10 cellular contexts compared by ENCODE assay signal in genomic region chr14:24369463-24369862, GRCh38. TPM values are rescaled to one million over a fixed set of nuclear protein-coding genes. Genes with fewer than 3 reads are reported as not detected.
DNase-seq lines count a peak whose midpoint lies in the region; ATAC-seq and TF ChIP-seq lines count a peak whose summit lies in the region.
"Had no signal": no experiment of that assay in that cellular context is flagged by ENCODE, and none has a peak within 500 bp of the region (broad histone marks: within the 10 kb centered on the region; RNA-seq: fewer than 3 reads in every experiment).

No MANE protein-coding gene starts in this region.

- no peaks in the 10 kb centered on the region for H3K36me3 Mint-ChIP-seq in T-cell

- H3K36me3 ChIP-seq in BLaER1: peaks cover 46% of the 10 kb centered on the region
- no peaks in the 10 kb centered on the region for H3K36me3 ChIP-seq in rectal smooth muscle tissue (ENCODE audit: control insufficient read depth, insufficient read depth, low read length)

- DNase-seq in T-cell (no peak), fibroblast of the aortic adventitia (ENCODE audit: low read depth) (no peak), 8988T (no peak), GM13976 (ENCODE audit: low spot score) (no peak), superior temporal gyrus (ENCODE audit: extremely low spot score) (no peak)
- DNase-seq: activated naive CD4-positive, alpha-beta T cell treated with anti-CD3 and anti-CD28 coated beads for 36 hours had no signal

- POLR2A ChIA-PET in T-cell (lab: Charles Lee): no interaction called here

- no peak overlapping the region for H3K27ac Mint-ChIP-seq in T-cell
- H3K27ac Mint-ChIP-seq: activated naive CD4-positive, alpha-beta T cell treated with anti-CD3 and anti-CD28 coated beads for 36 hours had no signal

- H3K9ac ChIP-seq in BLaER1 (peak overlapping the region; percentile 90), rectal smooth muscle tissue (ENCODE audit: low read length) (no peak overlapping the region)

- peaks cover 30 to 43% of the 10 kb centered on the region in 2 donors for H3K27me3 Mint-ChIP-seq in T-cell

- H3K9me3 Mint-ChIP-seq in T-cell: no peaks in the 10 kb centered on the region
- H3K9me3 Mint-ChIP-seq: activated naive CD4-positive, alpha-beta T cell treated with anti-CD3 and anti-CD28 coated beads for 36 hours had no signal

- peak overlapping the region in 2 of 3 donors; percentile 34 to 79 for H3K4me3 Mint-ChIP-seq in T-cell
- H3K4me3 Mint-ChIP-seq: activated naive CD4-positive, alpha-beta T cell treated with anti-CD3 and anti-CD28 coated beads for 36 hours had no signal

- in situ Hi-C loops in GM13976 (cut with MboI; ENCODE audit: low sequenced_read_pairs, unreplicated experiment): loop anchor here (10.0 kb wide), 1 partner anchor 65 kb away; no protein-coding TSS in a partner anchor

- no peak for TF ChIP-seq CTCF in fibroblast of the aortic adventitia (IDR thresholded peaks at IDR 0.05; ENCODE audit: insufficient read depth, low read length)
- no peak for TF ChIP-seq CTCF in GM13976 (IDR thresholded peaks at IDR 0.05; ENCODE audit: borderline replicate concordance, control extremely low read depth, extremely low read depth, insufficient read depth, missing control alignments)

- CTCF ChIA-PET in T-cell (lab: Charles Lee): no interaction called here

- peaks cover 6% of the 10 kb centered on the region; the same call in 1 of the 2 replicates for H3K9me3 ChIP-seq in BLaER1

- H3K27me3 ChIP-seq in BLaER1: no peaks in the 10 kb centered on the region
- H3K27me3 ChIP-seq in rectal smooth muscle tissue (ENCODE audit: control insufficient read depth, insufficient read depth, low read length): no peaks in the 10 kb centered on the region

- ATAC-seq in T-cell (replicated peaks in 1 of 4) (no peak), GM21423 (IDR thresholded peaks at IDR 0.05; ENCODE audit: unreplicated experiment) (no peak)
- ATAC-seq: HepG2 had no signal

- H3K4me1 Mint-ChIP-seq in T-cell: peaks cover 29 to 35% (median 35%) of the 10 kb centered on the region in 3 donors

- peaks cover 59% of the 10 kb centered on the region for H3K4me1 ChIP-seq in BLaER1
- H3K4me1 ChIP-seq in rectal smooth muscle tissue (ENCODE audit: control insufficient read depth, insufficient read depth, low read length): peaks cover 14% of the 10 kb centered on the region

- peak overlapping the region; percentile 99 for H3K27ac ChIP-seq in BLaER1
- peak overlapping the region; percentile 99 for H3K27ac ChIP-seq in rectal smooth muscle tissue (ENCODE audit: low read depth, low read length)

- H3K4me2 ChIP-seq in BLaER1: peak overlapping the region; percentile 99

- H4K20me1 ChIP-seq in BLaER1: peaks cover 14% of the 10 kb centered on the region; the same call in 1 of the 2 replicates

- peak overlapping the region; percentile 92 for H3K4me3 ChIP-seq in BLaER1
- H3K4me3 ChIP-seq in fibroblast of the aortic adventitia (ENCODE audit: low read depth, low read length): peak overlapping the region; percentile 88
- H3K4me3 ChIP-seq in rectal smooth muscle tissue (ENCODE audit: low read length): peak overlapping the region; percentile 75

RNA-seq across cellular contexts. Expression of gene NFATC4, which starts 1.5 kb away (rescaled TPM):
- total RNA-seq in T-cell (under 1 TPM in 4 of 5 donors, not detected in 1; 0.16 to 0.82 (median 0.39) TPM), fibroblast of the aortic adventitia (ENCODE audit: low replicate concordance) (77.9 and 221 TPM in 2 replicates)

RNA-seq across cellular contexts. Expression of gene NYNRIN, which starts 29.3 kb away (rescaled TPM):
- total RNA-seq in T-cell (under 1 TPM; 0.28 to 0.95 (median 0.61) TPM), fibroblast of the aortic adventitia (ENCODE audit: low replicate concordance) (14.1 and 45.1 TPM in 2 replicates)

RNA-seq across cellular contexts. Expression of gene RIPK3, which starts 29.7 kb away (rescaled TPM):
- 10 to 100 TPM; 26.2 to 68.3 (median 59.2) TPM for total RNA-seq in T-cell
- total RNA-seq in fibroblast of the aortic adventitia (ENCODE audit: low replicate concordance): 0.99 and 3.0 TPM in 2 replicates
- total RNA-seq: HepG2 had no signal

RNA-seq across cellular contexts. Expression of gene ADCY4, which starts 34.6 kb away (rescaled TPM):
- total RNA-seq in T-cell (10 to 100 TPM in 1 of 5 donors, 1 to 10 TPM in 4; 7.8 to 10.4 (median 8.5) TPM), fibroblast of the aortic adventitia (ENCODE audit: low replicate concordance) (1.2 and 6.3 TPM in 2 replicates)
- total RNA-seq: HepG2 had no signal

RNA-seq across cellular contexts. Expression of gene LTB4R, which starts 58.2 kb away (rescaled TPM):
- 10 to 100 TPM; 17.0 to 29.0 (median 18.0) TPM for total RNA-seq in T-cell
- 0.98 and 1.5 TPM in 2 replicates for total RNA-seq in fibroblast of the aortic adventitia (ENCODE audit: low replicate concordance)

Comparison
In these comparisons a context has a peak if more than half of its experiments do, and no peak if none do; other contexts are left out.
1. RNA of gene NFATC4, which starts 1.5 kb away (total RNA-seq): 77.9 to 221 TPM in fibroblast of the aortic adventitia; 0.16 to 0.82 TPM in T-cell; every median in the first group is over 10 times any median in the second.
2. Peak in every context shown above with its lines, with median percentiles within 50 percentile points of each other: H3K4me3 ChIP-seq.